ENCODE assay signal across 8 cellular contexts in genomic region chr17:17824780-17825614, GRCh38. TPM values are rescaled to one million over a fixed set of nuclear protein-coding genes. Genes with fewer than 3 reads are reported as not detected.
DNase-seq lines count a peak whose midpoint lies in the region; ATAC-seq and TF ChIP-seq lines count a peak whose summit lies in the region.

No MANE protein-coding gene starts in this region.

- no peak for TF ChIP-seq CTCF in suprapubic skin (IDR thresholded peaks at IDR 0.05)

- H3K9me3 ChIP-seq in iPS-20b (ENCODE audit: insufficient read depth, low read depth, low read length) (no peaks in the 10 kb centered on the region), suprapubic skin (no peaks in the 10 kb centered on the region)

- H3K4me1 ChIP-seq in iPS-20b (ENCODE audit: insufficient read depth, low read length) (peaks cover 24% of the 10 kb centered on the region), suprapubic skin (peaks cover 85% of the 10 kb centered on the region)

- no peak for ATAC-seq in activated CD8-positive, alpha-beta T cell treated with anti-CD3 and anti-CD28 coated beads, Interleukin-2, amount 10 ng/mL, durations not matched to agents 7 days and 5 days
- no peak for ATAC-seq in HG02973 (IDR thresholded peaks at IDR 0.05; ENCODE audit: unreplicated experiment)

- DNase-seq in NCI-H82 (lab: John Stamatoyannopoulos, UW) (peak; percentile 58), NCI-H82 treated with DMSO at 0.1 percent for 48 hours (lab: John Stamatoyannopoulos, UW; ENCODE audit: unreplicated experiment) (no peak), suprapubic skin (ENCODE audit: low spot score in 2 of 2) (no peak), COLO668 (lab: John Stamatoyannopoulos, UW; ENCODE audit: unreplicated experiment) (no peak)
- DNase-seq in activated CD8-positive, alpha-beta T cell treated with anti-CD3 and anti-CD28 coated beads, Interleukin-2, amount 10 ng/mL, durations not matched to agents 7 days and 5 days: no peak
- no peak for DNase-seq in stimulated activated CD8-positive, alpha-beta memory T cell treated with anti-CD3 and anti-CD28 coated beads, Interleukin-4, amount 100 ng/mL, for 48 hours

- TF ChIP-seq EP300 in suprapubic skin (IDR thresholded peaks at IDR 0.05): no peak

- H3K4me1 Mint-ChIP-seq in activated CD8-positive, alpha-beta T cell treated with anti-CD3 and anti-CD28 coated beads, Interleukin-2, amount 10 ng/mL, durations not matched to agents 7 days and 5 days (ENCODE audit: low read depth): peaks cover 88% of the 10 kb centered on the region

- peak overlapping the region; percentile 91 for H3K27ac Mint-ChIP-seq in activated CD8-positive, alpha-beta T cell treated with anti-CD3 and anti-CD28 coated beads, Interleukin-2, amount 10 ng/mL, durations not matched to agents 7 days and 5 days

- peak overlapping the region; percentile 78 for H3K4me3 Mint-ChIP-seq in activated CD8-positive, alpha-beta T cell treated with anti-CD3 and anti-CD28 coated beads, Interleukin-2, amount 10 ng/mL, durations not matched to agents 7 days and 5 days

- H3K4me3 ChIP-seq in iPS-20b (ENCODE audit: low read length) (peak overlapping the region; percentile 38; the same call in 1 of the 2 replicates), suprapubic skin (no peak overlapping the region)

- H3K36me3 Mint-ChIP-seq in activated CD8-positive, alpha-beta T cell treated with anti-CD3 and anti-CD28 coated beads, Interleukin-2, amount 10 ng/mL, durations not matched to agents 7 days and 5 days (ENCODE audit: low read depth): peaks cover 49% of the 10 kb centered on the region

- H3K27me3 Mint-ChIP-seq in activated CD8-positive, alpha-beta T cell treated with anti-CD3 and anti-CD28 coated beads, Interleukin-2, amount 10 ng/mL, durations not matched to agents 7 days and 5 days (ENCODE audit: low read depth): no peaks in the 10 kb centered on the region

- CTCF ChIA-PET in activated CD8-positive, alpha-beta T cell treated with anti-CD3 and anti-CD28 coated beads, Interleukin-2, amount 10 ng/mL, durations not matched to agents 7 days and 5 days (lab: Charles Lee): no interaction called here

- no peaks in the 10 kb centered on the region for H3K9me3 Mint-ChIP-seq in activated CD8-positive, alpha-beta T cell treated with anti-CD3 and anti-CD28 coated beads, Interleukin-2, amount 10 ng/mL, durations not matched to agents 7 days and 5 days (ENCODE audit: insufficient read depth)

- peak overlapping the region; percentile 32; the same call in 1 of the 2 replicates for H3K9ac ChIP-seq in iPS-20b (ENCODE audit: low read depth, low read length)

- H3K36me3 ChIP-seq in iPS-20b (ENCODE audit: insufficient read depth, low read depth, low read length) (peaks cover 11% of the 10 kb centered on the region; the same call in 1 of the 2 replicates), suprapubic skin (peaks cover 6% of the 10 kb centered on the region)

- H3K27me3 ChIP-seq in iPS-20b (ENCODE audit: insufficient read depth, low read length): peaks cover 13% of the 10 kb centered on the region; the same call in 1 of the 2 replicates
- no peaks in the 10 kb centered on the region for H3K27me3 ChIP-seq in suprapubic skin

- no peak for TF ChIP-seq POLR2A in suprapubic skin (IDR thresholded peaks at IDR 0.05)

- 46% methylated on average over 13 of the region's 14 CpGs for WGBS in suprapubic skin

- H3K27ac ChIP-seq in iPS-20b (ENCODE audit: low read length) (peak overlapping the region; percentile 3), suprapubic skin (peak overlapping the region; percentile 92)

- POLR2A ChIA-PET in activated CD8-positive, alpha-beta T cell treated with anti-CD3 and anti-CD28 coated beads, Interleukin-2, amount 10 ng/mL, durations not matched to agents 7 days and 5 days (lab: Charles Lee): interaction anchor here (1.7 to 6.9 kb wide), 2 partner anchors 9 to 12 kb away, joined by 4 to 76 read pairs; partner anchors contain the start of gene SREBF1

RNA-seq across cellular contexts. Expression of gene SREBF1, which starts 11.8 kb away (rescaled TPM):
- total RNA-seq in activated CD8-positive, alpha-beta T cell treated with anti-CD3 and anti-CD28 coated beads, Interleukin-2, amount 10 ng/mL, durations not matched to agents 7 days and 5 days: 100 to 1,000 TPM; 212 to 254 TPM
- 100 to 1,000 TPM in 2 of 4 donors, 10 to 100 TPM in 2; 78.1 to 124 (median 91.7) TPM for total RNA-seq in suprapubic skin
